Comparison of ENCODE assay signal across 1 cellular context in genomic region chr5:56900395-56900794, GRCh38.
TF ChIP-seq lines count a peak whose summit lies in the region.

No MANE protein-coding gene starts in this region.

TF ChIP-seq in IMR-90, 13 proteins besides CTCF, POLR2A, EP300 and RAD21 (continued from another document):
- TF ChIP-seq ELK1 (IDR thresholded peaks at IDR 0.05; ENCODE audit: borderline replicate concordance, low read depth, low read length), result no peak
- no peak for TF ChIP-seq RCOR1 (IDR thresholded peaks at IDR 0.05; ENCODE audit: insufficient replicate concordance, low read length)
- no peak for TF ChIP-seq MAZ (IDR thresholded peaks at IDR 0.05; ENCODE audit: borderline replicate concordance, low read depth, low read length)
- TF ChIP-seq FOS (IDR thresholded peaks at IDR 0.05; ENCODE audit: low read depth, low read length), result no peak
TF ChIP-seq in IMR-90: peak in this region for 0.
